In the genomic region with DNA sequence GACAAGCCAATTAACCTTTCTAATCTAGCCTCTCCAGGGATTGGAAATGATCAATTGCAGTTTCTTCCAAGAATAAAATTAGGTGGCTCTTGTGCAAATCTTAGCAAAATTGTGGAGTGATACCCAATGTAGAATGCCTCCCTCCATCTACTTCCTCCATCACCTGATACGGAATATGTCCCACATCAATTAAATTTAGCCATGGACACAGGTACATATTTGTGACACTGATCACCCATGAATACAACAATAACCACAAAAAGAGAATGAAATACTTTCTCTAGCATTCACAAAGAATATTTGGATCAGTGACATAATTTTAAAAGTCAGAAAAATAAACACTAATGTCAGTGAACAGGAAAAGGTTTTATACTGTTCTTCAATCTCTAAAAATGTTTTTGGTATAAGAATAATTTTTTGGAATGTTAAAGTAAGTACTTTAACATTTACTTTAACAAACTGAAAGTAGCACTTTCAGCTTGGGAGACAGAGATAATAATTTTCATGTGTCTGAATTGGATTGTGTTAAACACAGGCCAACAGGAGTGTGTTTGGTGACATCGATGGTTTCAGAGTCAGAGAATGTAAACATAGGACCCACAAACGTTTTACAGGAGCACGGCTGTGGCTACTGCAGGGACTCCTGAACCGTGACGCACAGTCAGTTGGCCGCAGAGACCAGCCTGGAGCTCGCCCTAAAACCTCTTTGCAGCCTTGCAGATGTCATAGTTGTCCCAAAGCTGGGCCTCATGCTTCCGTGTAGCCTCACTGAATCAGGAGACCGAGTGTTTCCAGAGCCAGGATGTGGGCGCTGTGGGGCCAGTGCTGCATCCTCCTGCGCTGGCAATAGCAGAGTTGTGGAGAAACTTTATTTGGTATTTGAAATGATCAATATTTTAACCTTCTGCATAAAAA, we compare ENCODE assay signal across 9 cellular contexts. TPM values are rescaled to one million over a fixed set of nuclear protein-coding genes. Genes with fewer than 3 reads are reported as not detected.
DNase-seq lines count a peak whose midpoint lies in the region; ATAC-seq, FAIRE-seq and TF ChIP-seq lines count a peak whose summit lies in the region.
"Had no signal": no experiment of that assay in that cellular context is flagged by ENCODE, and none has a peak within 500 bp of the region (broad histone marks: within the 10 kb centered on the region; RNA-seq: fewer than 3 reads in every experiment).

No MANE protein-coding gene starts in this region.

- peaks cover 0 to 4% (median 1%) of the 10 kb centered on the region in 4 experiments; a peak in 4 of 7 replicates for H3K27me3 ChIP-seq in H1 (replicated peaks in 1 of 4; ENCODE audit: control insufficient read depth in 3 of 4, extremely low read depth in 1 of 4, insufficient read depth in 3 of 4, low read length in 3 of 4)
- peaks cover 10 to 22% of the 10 kb centered on the region in 2 donors for H3K27me3 ChIP-seq in stomach smooth muscle (ENCODE audit: control insufficient read depth in 1 of 2, insufficient read depth in 2 of 2, low read length in 2 of 2)
- H3K27me3 ChIP-seq: thyroid gland had no signal

- no peak overlapping the region for H2BK20ac ChIP-seq in H1 (ENCODE audit: low read length)

- no peaks in the 10 kb centered on the region for H3K36me3 ChIP-seq in H1 (ENCODE audit: control insufficient read depth in 2 of 4, insufficient read depth in 4 of 4, low read length in 3 of 4)
- no peaks in the 10 kb centered on the region for H3K36me3 ChIP-seq in stomach smooth muscle (ENCODE audit: control insufficient read depth in 2 of 2, insufficient read depth in 2 of 2, low read length in 2 of 2)
- H3K36me3 ChIP-seq: thyroid gland had no signal

- no peak overlapping the region for H3K18ac ChIP-seq in H1 (ENCODE audit: extremely low read depth, low read length)

- no peak overlapping the region for H3K4ac ChIP-seq in H1 (replicated peaks; ENCODE audit: insufficient read length, low read depth, low read length)

- H3K9me3 ChIP-seq in H1 (ENCODE audit: insufficient read depth in 2 of 2, low read depth in 1 of 2, low read length in 1 of 2) (no peaks in the 10 kb centered on the region), stomach smooth muscle (ENCODE audit: control insufficient read depth in 2 of 2, low read length in 2 of 2) (no peaks in the 10 kb centered on the region)
- H3K9me3 ChIP-seq: thyroid gland had no signal

- FAIRE-seq in H1 (lab: Jason Lieb, UNC): no peak

- H3K4me2 ChIP-seq in H1 (ENCODE audit: insufficient read depth in 1 of 2, low read depth in 2 of 2, low read length in 2 of 2): no peak overlapping the region

- CTCF ChIA-PET in H1 (lab: Charles Lee; ENCODE audit: partially characterized antibody): interaction anchor here (0.5 kb wide), 1 partner anchor 13 kb away, joined by 3 read pairs; no protein-coding TSS in a partner anchor

- H2AFZ ChIP-seq in H1 (ENCODE audit: low read length): no peak overlapping the region

- H3K27ac ChIP-seq in H1 (ENCODE audit: low read depth, low read length) (no peak overlapping the region), stomach smooth muscle (ENCODE audit: low read length) (peak overlapping the region; percentile 25)
- H3K27ac ChIP-seq: thyroid gland had no signal

- TF ChIP-seq EP300 in H1 (IDR thresholded peaks at IDR 0.05; ENCODE audit: borderline replicate concordance in 1 of 2, low read depth in 2 of 2, low read length in 2 of 2): no peak

- TF ChIP-seq CTCF in H1 (IDR thresholded peaks at IDR 0.05; ENCODE audit: control extremely low read depth in 1 of 3, insufficient read depth in 1 of 3, low read depth in 1 of 3, low read length in 3 of 3): no peak

- WGBS in H1 (ENCODE audit: extremely low coverage in 1 of 2, insufficient coverage in 1 of 2, insufficient read length in 1 of 2, insufficient replicate concordance in 2 of 2, low coverage in 1 of 2, low lambda C conversion rate in 2 of 2, missing lambda C conversion rate in 1 of 2), 2 experiments: 76% methylated on average over 12 of the region's 12 CpGs; no CpG with 5 or more reads in 1 of the 2 experiments

- no peak for TF ChIP-seq RAD21 in H1 (IDR thresholded peaks at IDR 0.05 in 1 of 2, conservative IDR thresholded peaks at IDR 0.05 in 1 of 2; ENCODE audit: low read depth in 2 of 2, low read length in 2 of 2)

- H2BK5ac ChIP-seq in H1 (ENCODE audit: low read depth, low read length): no peak overlapping the region

- no peak overlapping the region for H4K5ac ChIP-seq in H1 (ENCODE audit: insufficient read length, low read depth, low read length)

- H3K9ac ChIP-seq in H1 (replicated peaks in 1 of 4; ENCODE audit: extremely low read depth in 1 of 4, low read depth in 3 of 4, low read length in 3 of 4) (no peak overlapping the region), stomach smooth muscle (ENCODE audit: low read length in 2 of 2) (peak overlapping the region in 1 of 2 donors; percentile 42)

- H3K79me2 ChIP-seq in H1 (ENCODE audit: control insufficient read depth in 1 of 2, insufficient read depth in 2 of 2, low read length in 2 of 2): no peaks in the 10 kb centered on the region

- no peak for TF ChIP-seq POLR2A in H1 (IDR thresholded peaks at IDR 0.05; ENCODE audit: control extremely low read depth in 1 of 2, low read depth in 2 of 2, low read length in 2 of 2)

- POLR2A ChIA-PET in H1 (lab: Charles Lee; ENCODE audit: partially characterized antibody): no interaction called here

- no peak overlapping the region for H3K23ac ChIP-seq in H1 (ENCODE audit: insufficient read length)

- H3K4me1 ChIP-seq in H1 (replicated peaks in 1 of 4; ENCODE audit: control insufficient read depth in 3 of 4, insufficient read depth in 4 of 4, low read length in 3 of 4) (peaks cover 0 to 9% (median 3%) of the 10 kb centered on the region in 4 experiments; a peak in 2 of 7 replicates), stomach smooth muscle (ENCODE audit: control insufficient read depth, insufficient read depth, low read length) (no peaks in the 10 kb centered on the region)

- no peaks in the 10 kb centered on the region for H3K79me1 ChIP-seq in H1 (ENCODE audit: low read depth, low read length)

- DNase-seq in DMS53 (lab: John Stamatoyannopoulos, UW) (peak; percentile 89), HK-2 (ENCODE audit: unreplicated experiment) (peak; percentile 70), H1 (ENCODE audit: low read depth in 1 of 2, low spot score in 2 of 2) (no peak), CD1c-positive myeloid dendritic cell (ENCODE audit: extremely low spot score) (no peak), HT-29 (ENCODE audit: low spot score) (no peak)

- H4K20me1 ChIP-seq in H1 (replicated peaks in 1 of 2; ENCODE audit: control insufficient read depth in 1 of 2, insufficient read depth in 2 of 2, low read length in 2 of 2): no peaks in the 10 kb centered on the region

- H2BK15ac ChIP-seq in H1 (ENCODE audit: low read length): no peak overlapping the region

- ATAC-seq in GM21381 (IDR thresholded peaks at IDR 0.05; ENCODE audit: unreplicated experiment) (peak; percentile 59), esophagus mucosa (no peak)

- H3K4me3 ChIP-seq in H1 (ENCODE audit: extremely low read depth in 1 of 4, insufficient read depth in 2 of 4, low read depth in 3 of 4, low read length in 4 of 4): no peak overlapping the region
- peak overlapping the region in 1 of 2 donors; percentile 35 for H3K4me3 ChIP-seq in stomach smooth muscle (ENCODE audit: low read length in 2 of 2)
- H3K4me3 ChIP-seq: thyroid gland had no signal

- no peak overlapping the region for H2AK5ac ChIP-seq in H1 (ENCODE audit: low read depth, low read length)

- no peaks in the 10 kb centered on the region for H3K23me2 ChIP-seq in H1 (ENCODE audit: low read depth, low read length)

- no peak overlapping the region for H4K91ac ChIP-seq in H1 (replicated peaks; ENCODE audit: insufficient read length, low read length)

- H3K56ac ChIP-seq in H1 (replicated peaks; ENCODE audit: insufficient read length, low read depth, low read length): no peak overlapping the region

- no peak overlapping the region for H2BK120ac ChIP-seq in H1 (replicated peaks; ENCODE audit: low read depth, low read length)

- no peak overlapping the region for H2BK12ac ChIP-seq in H1 (ENCODE audit: low read depth, low read length)

- peak overlapping the region; percentile 68; the same call in 1 of the 2 replicates for H4K8ac ChIP-seq in H1 (ENCODE audit: extremely low read depth, insufficient read depth, low read length)

- no peak overlapping the region for H3K14ac ChIP-seq in H1 (ENCODE audit: insufficient read length)

TF ChIP-seq in H1, 55 proteins besides CTCF, POLR2A, EP300 and RAD21:
- TF ChIP-seq JUN (IDR thresholded peaks at IDR 0.05; ENCODE audit: low read depth, low read length): no peak
- TF ChIP-seq HDAC6 (IDR thresholded peaks at IDR 0.05; ENCODE audit: low read depth, low read length): no peak
- TF ChIP-seq SRF (IDR thresholded peaks at IDR 0.05; ENCODE audit: low read depth, low read length): no peak

RNA-seq across cellular contexts. Expression of gene RBM20, which starts 7.2 kb away (rescaled TPM):
- 0.29 and 0.63 TPM in 2 replicates for total RNA-seq in H1 (2021; fragmentation: NEBNext Ultra II Directional; extraction: Animal tissue kit (Norgen Biotek cat#: 25700))
- 0.05 and 0.22 TPM in 2 replicates for polyA plus RNA-seq in H1 (2011; rRNA removed)
- 0.10 TPM for polyA plus RNA-seq in H1 (2011; cell fraction: cytosol; rRNA removed)
- 0.39 TPM for polyA plus RNA-seq in H1 (2011; cell fraction: nucleus; rRNA removed)
- polyA plus RNA-seq in H1 (2012, experiment 1 of 2): 0.08 to 0.20 TPM (median 0.13 TPM) in 4 replicates
- polyA plus RNA-seq in H1 (2012, experiment 2 of 2): 0.04 TPM
- polyA plus RNA-seq in H1 (2013, experiment 1 of 2): 0.30 TPM
- polyA plus RNA-seq in H1 (2013, experiment 2 of 2): 0.29 TPM
- 0.19 and 0.20 TPM in 2 replicates for polyA minus RNA-seq in H1 (2011; rRNA and poly(A)+ RNA removed)
- 0.73 TPM for polyA minus RNA-seq in H1 (2011; cell fraction: cytosol; rRNA and poly(A)+ RNA removed)
- polyA minus RNA-seq in H1 (2011; cell fraction: nucleus; rRNA and poly(A)+ RNA removed): 1.1 TPM
- 3.1 TPM for total RNA-seq in esophagus mucosa
- 0.13 TPM in 1 of 2 replicates, not detected in the other for total RNA-seq in HT-29 (2014; rRNA removed; shearing (Covaris generic))

Comparison
In these comparisons a context has a peak if more than half of its experiments do, and no peak if none do; other contexts are left out.
1. DNase-seq: peak in DMS53 (single experiment) and HK-2 (single experiment); none in H1 (0 of 2), CD1c-positive myeloid dendritic cell (single experiment) and HT-29 (single experiment).